Comparison of ENCODE assay signal across 8 cellular contexts in the genomic region with DNA sequence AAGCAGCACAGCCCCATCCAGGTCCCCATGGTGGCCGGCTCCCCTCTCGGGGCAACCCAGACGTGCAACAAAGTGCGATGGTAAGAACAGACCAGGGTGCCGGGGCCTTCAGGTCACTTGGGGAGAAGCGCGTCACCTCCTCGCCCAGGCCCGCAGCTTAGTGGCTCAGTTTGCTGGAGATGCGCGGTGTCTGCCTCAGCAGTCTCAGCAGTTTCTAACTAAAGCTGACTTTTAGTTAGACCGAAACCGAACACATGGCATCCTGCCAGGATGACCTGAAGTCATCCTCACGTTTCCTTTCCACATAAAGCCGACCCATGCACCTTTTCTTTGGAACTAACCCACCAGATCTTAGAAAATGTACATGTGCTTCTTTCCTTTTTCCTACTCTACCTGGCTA. TPM values are rescaled to one million over a fixed set of nuclear protein-coding genes. Genes with fewer than 3 reads are reported as not detected.
"Had no signal": no experiment of that assay in that cellular context is flagged by ENCODE, and none has a peak within 500 bp of the region (broad histone marks: within the 10 kb centered on the region; RNA-seq: fewer than 3 reads in every experiment).

No MANE protein-coding gene starts in this region.

RNA-seq across cellular contexts. Expression of a gene that starts 47.9 kb away (rescaled TPM):
- total RNA-seq: colonic mucosa, esophagus squamous epithelium, kidney, left ventricle myocardium superior, natural killer cell, SJCRH30, subcutaneous adipose tissue, tibial nerve had no signal
